Comparison of ENCODE assay signal across 8 cellular contexts in the genomic region with DNA sequence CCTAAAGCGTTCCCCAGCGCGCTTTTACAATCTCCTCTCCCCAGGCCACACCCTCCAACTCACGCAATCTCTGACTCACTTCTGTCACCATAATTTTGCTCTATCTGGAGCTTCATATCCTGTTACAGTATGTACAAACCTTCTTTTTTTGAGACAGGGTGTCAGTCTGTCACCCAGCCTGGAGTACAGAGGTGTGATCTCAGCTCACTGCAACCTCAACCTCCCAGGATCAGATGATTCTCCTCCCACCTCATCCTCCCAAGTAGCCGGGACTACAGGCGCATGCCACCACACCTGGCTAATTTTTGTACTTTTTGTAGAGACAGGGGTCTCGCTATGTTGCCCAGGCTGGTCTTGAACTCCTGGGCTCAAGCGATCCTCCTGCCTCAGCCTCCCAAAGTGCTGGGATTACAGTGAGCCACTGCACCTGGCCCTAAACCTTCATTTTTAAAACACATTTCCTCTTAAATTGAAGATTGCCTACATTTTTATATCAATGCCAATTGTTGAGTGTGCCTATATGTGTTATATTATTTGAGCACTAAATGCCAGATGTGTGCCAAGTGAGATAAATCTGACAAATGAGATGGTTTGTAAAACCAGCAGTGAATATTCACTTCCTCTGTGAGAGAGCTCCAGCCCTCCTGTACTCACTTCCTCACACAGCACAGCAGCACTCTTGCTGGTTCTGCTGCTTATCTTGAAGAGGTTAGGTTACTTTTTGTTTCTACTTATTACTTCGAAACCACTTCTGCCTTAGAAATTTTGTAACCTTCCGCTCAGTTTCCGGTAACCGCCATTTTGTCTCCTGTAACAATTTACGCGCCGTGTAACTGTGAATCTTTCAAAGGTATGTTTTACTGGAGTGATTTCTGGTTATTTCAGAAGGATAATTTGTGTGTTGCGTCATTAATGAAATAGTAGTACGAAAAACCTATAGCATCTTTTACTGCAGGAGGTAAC. TPM values are rescaled to one million over a fixed set of nuclear protein-coding genes. Genes with fewer than 3 reads are reported as not detected.
A peak's percentile ranks its signal among the peaks of the same experiment; 100 is the strongest.
DNase-seq lines count a peak whose midpoint lies in the region; ATAC-seq and TF ChIP-seq lines count a peak whose summit lies in the region.
"Had no signal": no experiment of that assay in that cellular context is flagged by ENCODE, and none has a peak within 500 bp of the region (broad histone marks: within the 10 kb centered on the region; RNA-seq: fewer than 3 reads in every experiment).

No MANE protein-coding gene starts in this region.

- POLR2A ChIA-PET in activated B cell treated with CpG ODN at 0.5 μM for 24 hours (lab: Charles Lee), result interaction anchor here (0.6 to 4.4 kb wide), 9 partner anchors 10 to 57 kb away, joined by 3 to 81 read pairs (median 6); partner anchors contain the start of gene DOCK8

- peaks cover 26% of the 10 kb centered on the region for H3K36me3 Mint-ChIP-seq in activated B cell treated with CpG ODN at 0.5 μM for 24 hours (ENCODE audit: low read depth)

- peak overlapping the region; percentile 95 for H3K27ac Mint-ChIP-seq in activated B cell treated with CpG ODN at 0.5 μM for 24 hours
- H3K27ac Mint-ChIP-seq: nephron had no signal

- intact Hi-C loops in activated B cell treated with CpG ODN at 0.5 μM for 24 hours (cut with micrococcal nuclease), result loop anchor here (1.0 kb wide), 3 partner anchors 10 to 58 kb away; partner anchors contain the start of gene DOCK8

- DNase-seq in activated B cell treated with CpG ODN at 0.5 μM for 24 hours, result peak; percentile 27
- peak; percentile 3 for DNase-seq in epithelial cell of esophagus (ENCODE audit: low read depth)
- DNase-seq in stimulated activated CD8-positive, alpha-beta memory T cell treated with anti-CD3 and anti-CD28 coated beads, Interleukin-15, amount 100 ng/mL, for 1 hour (ENCODE audit: low read depth), result peak; percentile 50
- no peak for DNase-seq in NCI-H510A (lab: John Stamatoyannopoulos, UW)
- DNase-seq in foreskin melanocyte, result no peak

- CTCF ChIA-PET in activated B cell treated with CpG ODN at 0.5 μM for 24 hours (lab: Charles Lee), result interaction anchor here (3.4 kb wide), 1 partner anchor 57 kb away, joined by 14 read pairs; the partner anchor contains the start of gene DOCK8

- peaks cover 3% of the 10 kb centered on the region for H3K9me3 Mint-ChIP-seq in activated B cell treated with CpG ODN at 0.5 μM for 24 hours

- TF ChIP-seq CTCF in activated B cell treated with CpG ODN at 0.5 μM for 24 hours (IDR thresholded peaks at IDR 0.05) (no peak), epithelial cell of esophagus (IDR thresholded peaks at IDR 0.05; ENCODE audit: insufficient read depth, low read depth, low read length, missing control alignments) (no peak)

- ATAC-seq in GM19328 (IDR thresholded peaks at IDR 0.05; ENCODE audit: unreplicated experiment), result peak; percentile 91
- peak; percentile 96 for ATAC-seq in HG03280 (IDR thresholded peaks at IDR 0.05; ENCODE audit: unreplicated experiment)
- ATAC-seq in activated B cell treated with CpG ODN at 0.5 μM for 24 hours (ENCODE audit: low read depth), result peak; percentile 97

- H3K27me3 Mint-ChIP-seq in activated B cell treated with CpG ODN at 0.5 μM for 24 hours, result no peaks in the 10 kb centered on the region

- peaks cover 52% of the 10 kb centered on the region for H3K4me1 Mint-ChIP-seq in activated B cell treated with CpG ODN at 0.5 μM for 24 hours
- H3K4me1 Mint-ChIP-seq: nephron had no signal

- H3K4me3 Mint-ChIP-seq in activated B cell treated with CpG ODN at 0.5 μM for 24 hours, result peak overlapping the region; percentile 90
- H3K4me3 Mint-ChIP-seq: nephron had no signal

- H3K4me3 ChIP-seq in epithelial cell of esophagus (ENCODE audit: low read length), result no peak overlapping the region

RNA-seq across cellular contexts. Expression of gene DOCK8, which starts 57.9 kb away (rescaled TPM):
- 207 and 219 TPM in 2 replicates for total RNA-seq in activated B cell treated with CpG ODN at 0.5 μM for 24 hours

Comparison
In these comparisons a context has a peak if more than half of its experiments do, and no peak if none do; other contexts are left out.
1. DNase-seq: peak in activated B cell treated with CpG ODN at 0.5 μM for 24 hours (single experiment), epithelial cell of esophagus (single experiment) and stimulated activated CD8-positive, alpha-beta memory T cell treated with anti-CD3 and anti-CD28 coated beads, Interleukin-15, amount 100 ng/mL, for 1 hour (single experiment); none in NCI-H510A (single experiment) and foreskin melanocyte (single experiment).
2. Peak in every context shown above with its lines, with median percentiles within 50 percentile points of each other: ATAC-seq.